In the genomic region with DNA sequence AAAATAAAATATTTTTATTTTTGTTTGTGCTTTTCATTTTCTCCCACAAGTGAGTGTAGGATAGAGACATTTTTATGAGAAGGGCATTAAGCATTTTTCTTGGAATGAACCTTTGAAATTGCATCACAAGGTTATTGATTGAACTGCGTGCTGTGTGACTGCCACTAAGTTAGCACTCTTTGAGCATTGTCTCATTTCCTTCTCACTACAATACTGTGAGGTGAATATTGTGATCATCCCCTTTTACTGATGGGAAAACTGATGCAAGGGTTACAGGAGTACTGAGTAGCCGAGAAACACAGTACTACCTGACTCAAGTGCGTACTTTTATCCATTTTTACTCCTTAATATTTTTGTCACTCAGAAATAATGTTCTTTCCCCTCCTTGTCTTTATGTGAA, we compare ENCODE assay signal across 11 cellular contexts. TPM values are rescaled to one million over a fixed set of nuclear protein-coding genes. Genes with fewer than 3 reads are reported as not detected.
DNase-seq lines count a peak whose midpoint lies in the region; ATAC-seq, FAIRE-seq and TF ChIP-seq lines count a peak whose summit lies in the region.
"Had no signal": no experiment of that assay in that cellular context is flagged by ENCODE, and none has a peak within 500 bp of the region (broad histone marks: within the 10 kb centered on the region; RNA-seq: fewer than 3 reads in every experiment).

No MANE protein-coding gene starts in this region.

- intact Hi-C loops in sciatic nerve (cut with DNase I): no loop called here

- H3K4me2 ChIP-seq in H1 (ENCODE audit: insufficient read depth in 1 of 2, low read depth in 2 of 2, low read length in 2 of 2) (0 out of 4 replicates have a peak overlapping the region, but pooled peaks of 1 of the 2 experiments have one; percentile 39), neural cell (ENCODE audit: low read length) (peak overlapping the region; percentile 20)

- no peaks in the 10 kb centered on the region for H3F3A ChIP-seq in neural cell (ENCODE audit: insufficient read depth, low read length, poor library complexity, severe bottlenecking)

- no peaks in the 10 kb centered on the region; the same call in 1 of the 2 replicates for H3K23me2 ChIP-seq in H1 (ENCODE audit: low read depth, low read length)

- no peaks in the 10 kb centered on the region for H3K79me1 ChIP-seq in H1 (ENCODE audit: low read depth, low read length)

- TF ChIP-seq EP300 in H1 (IDR thresholded peaks at IDR 0.05; ENCODE audit: borderline replicate concordance in 1 of 2, low read depth in 2 of 2, low read length in 2 of 2) (no peak), neural cell (conservative IDR thresholded peaks at IDR 0.05; ENCODE audit: poor library complexity, severe bottlenecking) (no peak)

- H3K79me2 ChIP-seq in ACC112 (ENCODE audit: control insufficient read depth, insufficient read depth, low read length, unreplicated experiment) (peaks cover 57% of the 10 kb centered on the region), H1 (ENCODE audit: control insufficient read depth in 1 of 2, insufficient read depth in 2 of 2, low read length in 2 of 2) (no peaks in the 10 kb centered on the region), neural cell (replicated peaks; ENCODE audit: insufficient read depth, low read length) (peaks cover 13% of the 10 kb centered on the region)

- FAIRE-seq in H1 (lab: Jason Lieb, UNC): no peak
- no peak for FAIRE-seq in GM19239 (lab: Jason Lieb, UNC)
- no peak for FAIRE-seq in RCC 7860 (lab: Jason Lieb, UNC)

- WGBS in H1 (ENCODE audit: extremely low coverage in 1 of 2, insufficient coverage in 1 of 2, insufficient read length in 1 of 2, insufficient replicate concordance in 2 of 2, low coverage in 1 of 2, low lambda C conversion rate in 2 of 2, missing lambda C conversion rate in 1 of 2), 2 experiments: 98% methylated on average over 3 of the region's 3 CpGs; no CpG with 5 or more reads in 1 of the 2 experiments

- H2AK5ac ChIP-seq in H1 (ENCODE audit: low read depth, low read length): no peak overlapping the region

- H2AFZ ChIP-seq in ACC112 (ENCODE audit: low read length, unreplicated experiment) (no peak overlapping the region), H1 (ENCODE audit: low read length) (no peak overlapping the region), neural cell (ENCODE audit: low read depth, low read length) (no peak overlapping the region)

- no peak overlapping the region for H3K27ac ChIP-seq in ACC112 (ENCODE audit: low read depth, low read length)
- H3K27ac ChIP-seq in H1 (ENCODE audit: low read depth, low read length): no peak overlapping the region
- H3K27ac ChIP-seq in neural cell (ENCODE audit: low read length): no peak overlapping the region

- CTCF ChIA-PET in H1 (lab: Charles Lee; ENCODE audit: partially characterized antibody): interaction anchor here (0.6 to 0.9 kb wide), 2 partner anchors 15 to 487 kb away, joined by 3 to 4 read pairs; no protein-coding TSS in a partner anchor

- H3K56ac ChIP-seq in H1 (replicated peaks; ENCODE audit: insufficient read length, low read depth, low read length): no peak overlapping the region

- H3K9ac ChIP-seq in H1 (replicated peaks in 1 of 4; ENCODE audit: extremely low read depth in 1 of 4, low read depth in 3 of 4, low read length in 3 of 4) (no peak overlapping the region; a peak in 1 of 7 replicates), neural cell (ENCODE audit: low read length) (no peak overlapping the region)

- H3K9me3 ChIP-seq in MG63: peaks cover 2% of the 10 kb centered on the region; the same call in 1 of the 2 replicates
- H3K9me3 ChIP-seq in H1 (ENCODE audit: insufficient read depth in 2 of 2, low read depth in 1 of 2, low read length in 1 of 2): no peaks in the 10 kb centered on the region
- H3K9me3 ChIP-seq in neural cell (ENCODE audit: low read length): no peaks in the 10 kb centered on the region

- H4K5ac ChIP-seq in H1 (ENCODE audit: insufficient read length, low read depth, low read length): no peak overlapping the region

- H4K8ac ChIP-seq in H1 (ENCODE audit: extremely low read depth, insufficient read depth, low read length): no peak overlapping the region

- H2BK12ac ChIP-seq in H1 (ENCODE audit: low read depth, low read length): no peak overlapping the region

- H2BK120ac ChIP-seq in H1 (replicated peaks; ENCODE audit: low read depth, low read length): no peak overlapping the region

- H3K4me3 ChIP-seq in ACC112 (ENCODE audit: low read depth, low read length) (peak overlapping the region; percentile 93), MG63 (peak overlapping the region; percentile 98), H1 (ENCODE audit: extremely low read depth in 1 of 4, insufficient read depth in 2 of 4, low read depth in 3 of 4, low read length in 4 of 4) (no peak overlapping the region), neural cell (ENCODE audit: low read length) (peak overlapping the region; percentile 85)

- no peak overlapping the region for H3K23ac ChIP-seq in H1 (ENCODE audit: insufficient read length)

- H3K14ac ChIP-seq in H1 (ENCODE audit: insufficient read length): no peak overlapping the region

- TF ChIP-seq RAD21 in H1 (IDR thresholded peaks at IDR 0.05 in 1 of 2, conservative IDR thresholded peaks at IDR 0.05 in 1 of 2; ENCODE audit: low read depth in 2 of 2, low read length in 2 of 2): no peak
- no peak for TF ChIP-seq RAD21 in neural cell (conservative IDR thresholded peaks at IDR 0.05)

- no peak overlapping the region for H3K4ac ChIP-seq in H1 (replicated peaks; ENCODE audit: insufficient read length, low read depth, low read length)

- H3K27me3 ChIP-seq in ACC112 (ENCODE audit: insufficient read depth, low read length) (no peaks in the 10 kb centered on the region), MG63 (no peaks in the 10 kb centered on the region), H1 (replicated peaks in 1 of 4; ENCODE audit: control insufficient read depth in 3 of 4, extremely low read depth in 1 of 4, insufficient read depth in 3 of 4, low read length in 3 of 4) (no peaks in the 10 kb centered on the region), neural cell (ENCODE audit: insufficient read depth, low read depth, low read length) (no peaks in the 10 kb centered on the region)

- H2BK20ac ChIP-seq in H1 (ENCODE audit: low read length): no peak overlapping the region

- H4K20me1 ChIP-seq in H1 (replicated peaks in 1 of 2; ENCODE audit: control insufficient read depth in 1 of 2, insufficient read depth in 2 of 2, low read length in 2 of 2) (peaks cover 0 to 2% of the 10 kb centered on the region in 2 experiments), neural cell (ENCODE audit: insufficient read depth) (no peaks in the 10 kb centered on the region)

- H3K36me3 ChIP-seq in ACC112 (ENCODE audit: insufficient read depth, low read length) (no peaks in the 10 kb centered on the region), MG63 (peaks cover 5% of the 10 kb centered on the region; the same call in 1 of the 2 replicates), H1 (ENCODE audit: control insufficient read depth in 2 of 4, insufficient read depth in 4 of 4, low read length in 3 of 4) (no peaks in the 10 kb centered on the region), neural cell (ENCODE audit: insufficient read depth, low read length) (no peaks in the 10 kb centered on the region)

- no peak overlapping the region for H3K18ac ChIP-seq in H1 (ENCODE audit: extremely low read depth, low read length)

- DNase-seq in MG63 (no peak), H1 (ENCODE audit: low read depth in 1 of 2, low spot score in 2 of 2) (no peak), NCI-H2171 (lab: John Stamatoyannopoulos, UW) (no peak), GM19239 (ENCODE audit: insufficient read length, low spot score) (no peak), RCC 7860 (ENCODE audit: low spot score) (no peak), sciatic nerve (ENCODE audit: low spot score) (no peak)
- DNase-seq: DMS153, NCI-H510A treated with DMSO at 0.1 percent for 48 hours had no signal

- H3K4me1 ChIP-seq in ACC112 (ENCODE audit: control insufficient read depth, insufficient read depth, low read length, unreplicated experiment) (peaks cover 6% of the 10 kb centered on the region), H1 (replicated peaks in 1 of 4; ENCODE audit: control insufficient read depth in 3 of 4, insufficient read depth in 4 of 4, low read length in 3 of 4) (peaks cover 0 to 3% (median under 1%) of the 10 kb centered on the region in 4 experiments; a peak in 3 of 7 replicates)

- TF ChIP-seq CTCF in H1 (IDR thresholded peaks at IDR 0.05; ENCODE audit: control extremely low read depth in 1 of 3, insufficient read depth in 1 of 3, low read depth in 1 of 3, low read length in 3 of 3) (no peak), neural cell (IDR thresholded peaks at IDR 0.05; ENCODE audit: poor library complexity, severe bottlenecking) (no peak)

- POLR2A ChIA-PET in H1 (lab: Charles Lee; ENCODE audit: partially characterized antibody): no interaction called here

- no peak overlapping the region for H2BK5ac ChIP-seq in H1 (ENCODE audit: low read depth, low read length)

- H4K91ac ChIP-seq in H1 (replicated peaks; ENCODE audit: insufficient read length, low read length): no peak overlapping the region

- ATAC-seq in sciatic nerve: no peak
- ATAC-seq: esophagus mucosa had no signal

- 0 out of 2 replicates have a peak overlapping the region, but pooled peaks have one; percentile 31 for H2BK15ac ChIP-seq in H1 (ENCODE audit: low read length)

- H3K9me2 ChIP-seq in neural cell (ENCODE audit: insufficient read depth, low read length): no peaks in the 10 kb centered on the region

- TF ChIP-seq POLR2A in H1 (IDR thresholded peaks at IDR 0.05; ENCODE audit: control extremely low read depth in 1 of 2, low read depth in 2 of 2, low read length in 2 of 2): no peak

TF ChIP-seq in H1, 55 proteins besides CTCF, POLR2A, EP300 and RAD21 (continues in another document):
- TF ChIP-seq GTF2F1 (IDR thresholded peaks at IDR 0.05; ENCODE audit: borderline replicate concordance, low read depth, low read length) (no peak), HDAC2 (IDR thresholded peaks at IDR 0.05; ENCODE audit: borderline replicate concordance in 1 of 2, low read depth in 2 of 2, low read length in 2 of 2) (no peak)

TF ChIP-seq in neural cell, 6 proteins besides CTCF, POLR2A, EP300 and RAD21 (continues in another document):
- TF ChIP-seq MXI1 (conservative IDR thresholded peaks at IDR 0.05; ENCODE audit: poor library complexity, severe bottlenecking): no peak
- no peak for TF ChIP-seq POLR2AphosphoS5 (IDR thresholded peaks at IDR 0.05)

RNA-seq across cellular contexts. Expression of a gene that starts 2.0 kb away (rescaled TPM):
- total RNA-seq in MG63 (2014; rRNA removed; shearing (Covaris generic); ENCODE audit: low replicate concordance): 4.1 and 6.5 TPM in 2 replicates
- 8.2 and 10.7 TPM in 2 replicates for total RNA-seq in H1 (2021; fragmentation: NEBNext Ultra II Directional; extraction: Animal tissue kit (Norgen Biotek cat#: 25700))
- polyA plus RNA-seq in H1 (2011; rRNA removed) (1.4 and 2.3 TPM in 2 replicates), neural cell (5.2 and 7.9 TPM in 2 replicates)
- 2.6 TPM for polyA plus RNA-seq in H1 (2011; cell fraction: cytosol; rRNA removed)
- polyA plus RNA-seq in H1 (2011; cell fraction: nucleus; rRNA removed): 1.9 TPM
- 3.2 to 9.6 TPM (median 4.1 TPM) in 4 replicates for polyA plus RNA-seq in H1 (2012, experiment 1 of 2)
- polyA plus RNA-seq in H1 (2012, experiment 2 of 2): 3.3 TPM
- polyA plus RNA-seq in H1 (2013, experiment 1 of 2): 10.9 TPM
- polyA plus RNA-seq in H1 (2013, experiment 2 of 2): 10.9 TPM
- 13.8 and 23.4 TPM in 2 replicates for polyA minus RNA-seq in H1 (2011; rRNA and poly(A)+ RNA removed)
- polyA minus RNA-seq in H1 (2011; cell fraction: cytosol; rRNA and poly(A)+ RNA removed): 4.5 TPM
- 21.3 TPM for polyA minus RNA-seq in H1 (2011; cell fraction: nucleus; rRNA and poly(A)+ RNA removed)
- 45.4 and 46.5 TPM in 2 replicates for polyA minus RNA-seq in neural cell
- 67.9 TPM for total RNA-seq in sciatic nerve

Comparison
In these comparisons a context has a peak if more than half of its experiments do, and no peak if none do; other contexts are left out.
1. H3K4me3 ChIP-seq: peak in ACC112 (single experiment), MG63 (single experiment) and neural cell (single experiment); none in H1 (0 of 4).